ENCODE assay signal across 10 cellular contexts in the genomic region with DNA sequence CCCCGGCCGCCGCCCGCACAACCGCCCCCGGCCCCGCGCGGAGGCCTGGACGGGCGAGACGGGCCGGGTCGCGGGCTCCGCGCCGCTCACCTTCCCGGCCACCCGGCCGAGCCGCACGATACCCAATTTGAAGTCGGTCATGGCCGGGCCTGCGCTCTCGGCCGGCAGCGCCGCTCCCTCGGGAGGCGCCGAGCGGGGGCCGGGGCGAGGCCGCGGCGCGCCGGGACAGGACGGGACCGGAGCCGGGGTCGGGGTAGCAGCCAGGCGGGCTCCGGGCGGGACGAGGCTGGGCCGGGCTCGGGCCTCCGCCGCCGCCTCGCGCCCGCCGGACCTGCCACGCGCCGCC. TPM values are rescaled to one million over a fixed set of nuclear protein-coding genes. Genes with fewer than 3 reads are reported as not detected.
DNase-seq lines count a peak whose midpoint lies in the region; ATAC-seq, FAIRE-seq and TF ChIP-seq lines count a peak whose summit lies in the region.
"Had no signal": no experiment of that assay in that cellular context is flagged by ENCODE, and none has a peak within 500 bp of the region (broad histone marks: within the 10 kb centered on the region; RNA-seq: fewer than 3 reads in every experiment).

No MANE protein-coding gene starts in this region.

- no peaks in the 10 kb centered on the region for H3K9me3 Mint-ChIP-seq in activated CD8-positive, alpha-beta memory T cell treated with anti-CD3 and anti-CD28 coated beads, Interleukin-2, amount 10 ng/mL, durations not matched to agents 7 days and 5 days (ENCODE audit: low read depth)
- H3K9me3 Mint-ChIP-seq: activated T-helper 2 cell treated with anti-CD3 and anti-CD28 coated beads, Interferon-gamma antibody, Interleukin-2, Interleukin-4, amounts not matched to agents 10 μg/mL and 5 μg/mL and 100 μg/mL, durations not matched to agents 14 hours and 24 hours and 36 hours had no signal

- no peak for ATAC-seq in heart right ventricle
- ATAC-seq in left cardiac atrium, result no peak
- no peak for ATAC-seq in activated CD8-positive, alpha-beta memory T cell treated with anti-CD3 and anti-CD28 coated beads, Interleukin-2, amount 10 ng/mL, durations not matched to agents 7 days and 5 days

- no peaks in the 10 kb centered on the region for H3K27me3 ChIP-seq in heart right ventricle
- no peaks in the 10 kb centered on the region for H3K27me3 ChIP-seq in SJSA1 (replicated peaks)
- H3K27me3 ChIP-seq in keratinocyte (ENCODE audit: control insufficient read depth, extremely low read depth, insufficient read depth, low read length), result no peaks in the 10 kb centered on the region
- H3K27me3 ChIP-seq in uterus, result no peaks in the 10 kb centered on the region

- TF ChIP-seq CTCF in heart right ventricle (IDR thresholded peaks at IDR 0.05) (no peak), keratinocyte (optimal IDR thresholded peaks at IDR 0.05 in 1 of 3, IDR thresholded peaks at IDR 0.05 in 1 of 3, conservative IDR thresholded peaks at IDR 0.05 in 1 of 3; ENCODE audit: extremely low read depth in 1 of 3, insufficient read depth in 2 of 3, low read length in 3 of 3) (no peak), uterus (IDR thresholded peaks at IDR 0.05) (peak in 1 of 4 experiments; percentile 8)

- H3K27me3 Mint-ChIP-seq in activated CD8-positive, alpha-beta memory T cell treated with anti-CD3 and anti-CD28 coated beads, Interleukin-2, amount 10 ng/mL, durations not matched to agents 7 days and 5 days, result no peaks in the 10 kb centered on the region

- dilution Hi-C loops in keratinocyte (cut with MboI; ENCODE audit: extremely low pct_ligation_motif_present, low sequenced_read_pairs), result no loop called here

- peaks cover 0 to 33% (median 14%) of the 10 kb centered on the region in 9 donors for H3K36me3 ChIP-seq in heart right ventricle
- H3K36me3 ChIP-seq in SJSA1, result peaks cover 40% of the 10 kb centered on the region
- peaks cover 22 to 31% of the 10 kb centered on the region in 2 experiments for H3K36me3 ChIP-seq in keratinocyte (ENCODE audit: control insufficient read depth in 2 of 2, extremely low read depth in 1 of 2, insufficient read depth in 2 of 2, low read length in 2 of 2)
- no peaks in the 10 kb centered on the region for H3K36me3 ChIP-seq in uterus

- intact Hi-C loops in heart right ventricle (cut with DNase I) (no loop called here), left cardiac atrium (cut with DNase I) (no loop called here), uterus (cut with DNase I; ENCODE audit: low total_unique reads) (no loop called here)

- H3K9ac ChIP-seq in keratinocyte (ENCODE audit: control insufficient read depth, extremely low read depth, insufficient read depth, low read length), result peak overlapping the region; percentile 83
- H3K9ac ChIP-seq: parathyroid adenoma had no signal

- H3K27ac ChIP-seq in heart right ventricle (no peak overlapping the region), SJSA1 (no peak overlapping the region), keratinocyte (ENCODE audit: control insufficient read depth, insufficient read depth, low read length) (no peak overlapping the region), uterus (no peak overlapping the region)
- H3K27ac ChIP-seq: parathyroid adenoma had no signal

- peaks cover 19% of the 10 kb centered on the region for H3K4me1 Mint-ChIP-seq in activated CD8-positive, alpha-beta memory T cell treated with anti-CD3 and anti-CD28 coated beads, Interleukin-2, amount 10 ng/mL, durations not matched to agents 7 days and 5 days

- H3K9me1 ChIP-seq in keratinocyte (ENCODE audit: control insufficient read depth, extremely low read depth, insufficient read depth, low read length), result no peaks in the 10 kb centered on the region

- H3K36me3 Mint-ChIP-seq in activated CD8-positive, alpha-beta memory T cell treated with anti-CD3 and anti-CD28 coated beads, Interleukin-2, amount 10 ng/mL, durations not matched to agents 7 days and 5 days, result peaks cover 14% of the 10 kb centered on the region

- H3K4me3 ChIP-seq in heart right ventricle (peak overlapping the region; percentile 59 to 91 (median 64)), SJSA1 (peak overlapping the region; percentile 83), keratinocyte (ENCODE audit: control insufficient read depth in 2 of 3, extremely low read depth in 1 of 3, insufficient read depth in 2 of 3, low read depth in 1 of 3, low read length in 3 of 3) (peak overlapping the region in 1 of 3 experiments; percentile 57), uterus (peak overlapping the region; percentile 40 to 67)

- DNase-seq in heart right ventricle (no peak), left cardiac atrium (no peak), SJSA1 (ENCODE audit: low read depth in 1 of 2, low spot score in 2 of 2) (no peak), keratinocyte (ENCODE audit: low read depth, low spot score) (no peak), uterus (no peak), NCI-H446 (lab: John Stamatoyannopoulos, UW) (no peak)
- no peak for DNase-seq in stimulated activated CD4-positive, alpha-beta T cell treated with anti-CD3 and anti-CD28 coated beads, Interleukin-4, amount 100 ng/mL, for 24 hours
- no peak for DNase-seq in activated CD8-positive, alpha-beta memory T cell treated with anti-CD3 and anti-CD28 coated beads, Interleukin-2, amount 10 ng/mL, durations not matched to agents 7 days and 5 days

- H3K9me3 ChIP-seq in heart right ventricle (no peaks in the 10 kb centered on the region), SJSA1 (replicated peaks) (no peaks in the 10 kb centered on the region), keratinocyte (ENCODE audit: control insufficient read depth, low read depth, low read length) (no peaks in the 10 kb centered on the region), uterus (no peaks in the 10 kb centered on the region)

- H2AFZ ChIP-seq in keratinocyte (ENCODE audit: control insufficient read depth, low read length), result no peak overlapping the region

- no peak overlapping the region for H3K27ac Mint-ChIP-seq in activated CD8-positive, alpha-beta memory T cell treated with anti-CD3 and anti-CD28 coated beads, Interleukin-2, amount 10 ng/mL, durations not matched to agents 7 days and 5 days

- H4K20me1 ChIP-seq in keratinocyte (ENCODE audit: control insufficient read depth, extremely low read depth, insufficient read depth, low read length), result peaks cover 11% of the 10 kb centered on the region

- no peak for TF ChIP-seq POLR2A in uterus (IDR thresholded peaks at IDR 0.05)

- peaks cover 40% of the 10 kb centered on the region for H3K79me2 ChIP-seq in keratinocyte (ENCODE audit: control insufficient read depth, insufficient read depth, low read length)
- H3K79me2 ChIP-seq: parathyroid adenoma had no signal

- WGBS in heart right ventricle, 2 donors, result 0 to 1% methylated on average over 42 to 61 of the region's 61 CpGs

- CTCF ChIA-PET in activated CD8-positive, alpha-beta memory T cell treated with anti-CD3 and anti-CD28 coated beads, Interleukin-2, amount 10 ng/mL, durations not matched to agents 7 days and 5 days (lab: Charles Lee), result interaction anchor here (2.0 kb wide), 1 partner anchor 10 kb away, joined by 10 read pairs; the partner anchor contains the start of gene DPH7

- no peak overlapping the region for H3K4me3 Mint-ChIP-seq in activated CD8-positive, alpha-beta memory T cell treated with anti-CD3 and anti-CD28 coated beads, Interleukin-2, amount 10 ng/mL, durations not matched to agents 7 days and 5 days

- FAIRE-seq in keratinocyte (lab: Jason Lieb, UNC), result no peak

- H3K4me1 ChIP-seq in heart right ventricle (peaks cover 10 to 25% (median 17%) of the 10 kb centered on the region in 9 donors), SJSA1 (replicated peaks) (peaks cover 15% of the 10 kb centered on the region), keratinocyte (ENCODE audit: control insufficient read depth, extremely low read depth, insufficient read depth, low read length) (peaks cover 13% of the 10 kb centered on the region), uterus (peaks cover 0 to 9% of the 10 kb centered on the region in 2 donors)

- H3K4me2 ChIP-seq in keratinocyte (ENCODE audit: control insufficient read depth, extremely low read depth, insufficient read depth, low read depth, low read length), result no peak overlapping the region

RNA-seq across cellular contexts. Expression of gene ZMYND19, which starts 0.2 kb away (rescaled TPM):
- total RNA-seq in heart right ventricle (10 to 100 TPM in 3 of 10 donors, 1 to 10 TPM in 7; 8.0 to 14.3 (median 8.9) TPM), left cardiac atrium (10 to 100 TPM in 1 of 2 donors, 1 to 10 TPM in 1; 9.4 to 12.2 TPM), uterus (10 to 100 TPM; 14.7 to 26.4 (median 16.3) TPM)
- polyA plus RNA-seq in heart right ventricle (10 to 100 TPM; 13.9 to 22.3 TPM), keratinocyte (25.8 to 28.1 TPM (median 27.8 TPM) in 3 replicates)
- 20.9 and 32.4 TPM in 2 replicates for total RNA-seq in SJSA1 (2014; rRNA removed; shearing (Covaris generic))
- polyA plus RNA-seq in keratinocyte (2011; ENCODE audit: low read depth), result 19.0 TPM
- polyA plus RNA-seq in keratinocyte (2011; cell fraction: cytosol; rRNA removed), result 13.6 and 24.5 TPM in 2 replicates
- 27.6 and 29.4 TPM in 2 replicates for polyA plus RNA-seq in keratinocyte (2011; cell fraction: nucleus; rRNA removed)
- 27.3 and 30.2 TPM in 2 replicates for polyA plus RNA-seq in keratinocyte (2012; ENCODE audit: low replicate concordance)
- 9.5 to 21.9 TPM (median 11.2 TPM) in 3 replicates for polyA minus RNA-seq in keratinocyte
- polyA minus RNA-seq in keratinocyte (2011; cell fraction: cytosol; rRNA and poly(A)+ RNA removed), result 17.8 TPM
- 7.1 and 7.8 TPM in 2 replicates for polyA minus RNA-seq in keratinocyte (2011; cell fraction: nucleus; rRNA and poly(A)+ RNA removed)
- 10 to 100 TPM; 34.0 to 46.0 TPM for total RNA-seq in activated CD8-positive, alpha-beta memory T cell treated with anti-CD3 and anti-CD28 coated beads, Interleukin-2, amount 10 ng/mL, durations not matched to agents 7 days and 5 days

RNA-seq across cellular contexts. Expression of gene DPH7, which starts 11.4 kb away (rescaled TPM):
- total RNA-seq in heart right ventricle, result 10 to 100 TPM; 11.7 to 20.3 (median 17.8) TPM
- 10 to 100 TPM; 16.8 to 51.4 TPM for polyA plus RNA-seq in heart right ventricle
- 10 to 100 TPM; 18.4 to 21.4 TPM for total RNA-seq in left cardiac atrium
- 11.3 and 18.7 TPM in 2 replicates for total RNA-seq in SJSA1 (2014; rRNA removed; shearing (Covaris generic))
- 25.3 to 32.4 TPM (median 26.2 TPM) in 3 replicates for polyA plus RNA-seq in keratinocyte
- 20.2 TPM for polyA plus RNA-seq in keratinocyte (2011; ENCODE audit: low read depth)
- polyA plus RNA-seq in keratinocyte (2011; cell fraction: cytosol; rRNA removed), result 16.1 and 19.9 TPM in 2 replicates
- polyA plus RNA-seq in keratinocyte (2011; cell fraction: nucleus; rRNA removed), result 68.3 and 79.1 TPM in 2 replicates
- polyA plus RNA-seq in keratinocyte (2012; ENCODE audit: low replicate concordance), result 16.9 and 26.9 TPM in 2 replicates
- 17.8 to 19.1 TPM (median 19.0 TPM) in 3 replicates for polyA minus RNA-seq in keratinocyte
- polyA minus RNA-seq in keratinocyte (2011; cell fraction: cytosol; rRNA and poly(A)+ RNA removed), result 13.0 TPM
- polyA minus RNA-seq in keratinocyte (2011; cell fraction: nucleus; rRNA and poly(A)+ RNA removed), result 15.3 and 20.4 TPM in 2 replicates
- total RNA-seq in uterus, result 10 to 100 TPM; 31.3 to 42.4 (median 38.4) TPM
- total RNA-seq in activated CD8-positive, alpha-beta memory T cell treated with anti-CD3 and anti-CD28 coated beads, Interleukin-2, amount 10 ng/mL, durations not matched to agents 7 days and 5 days, result 10 to 100 TPM; 39.9 to 45.1 TPM

RNA-seq across cellular contexts. Expression of gene ARRDC1, which starts 15.4 kb away (rescaled TPM):
- 10 to 100 TPM; 10.3 to 20.3 (median 14.1) TPM for total RNA-seq in heart right ventricle
- polyA plus RNA-seq in heart right ventricle, result 10 to 100 TPM; 28.3 to 93.1 TPM
- total RNA-seq in left cardiac atrium, result 10 to 100 TPM; 17.3 to 20.0 TPM
- total RNA-seq in SJSA1 (2014; rRNA removed; shearing (Covaris generic)), result 8.0 and 10.4 TPM in 2 replicates
- polyA plus RNA-seq in keratinocyte, result 94.7 to 163 TPM (median 102 TPM) in 3 replicates
- polyA plus RNA-seq in keratinocyte (2011; ENCODE audit: low read depth), result 109 TPM
- polyA plus RNA-seq in keratinocyte (2011; cell fraction: cytosol; rRNA removed), result 66.6 and 112 TPM in 2 replicates
- polyA plus RNA-seq in keratinocyte (2011; cell fraction: nucleus; rRNA removed), result 352 and 475 TPM in 2 replicates
- polyA plus RNA-seq in keratinocyte (2012; ENCODE audit: low replicate concordance), result 76.1 and 101 TPM in 2 replicates
- polyA minus RNA-seq in keratinocyte, result 102 to 286 TPM (median 125 TPM) in 3 replicates
- polyA minus RNA-seq in keratinocyte (2011; cell fraction: cytosol; rRNA and poly(A)+ RNA removed), result 104 TPM
- polyA minus RNA-seq in keratinocyte (2011; cell fraction: nucleus; rRNA and poly(A)+ RNA removed), result 120 and 135 TPM in 2 replicates
- 10 to 100 TPM; 10.3 to 25.1 (median 21.3) TPM for total RNA-seq in uterus
- total RNA-seq in activated CD8-positive, alpha-beta memory T cell treated with anti-CD3 and anti-CD28 coated beads, Interleukin-2, amount 10 ng/mL, durations not matched to agents 7 days and 5 days, result 10 to 100 TPM; 49.0 to 50.1 TPM

RNA-seq across cellular contexts. Expression of gene EHMT1, which starts 28.7 kb away (rescaled TPM):
- 10 to 100 TPM; 26.4 to 39.7 (median 31.1) TPM for total RNA-seq in heart right ventricle
- 10 to 100 TPM; 19.6 to 45.1 TPM for polyA plus RNA-seq in heart right ventricle
- 10 to 100 TPM; 31.9 to 38.1 TPM for total RNA-seq in left cardiac atrium
- 12.9 and 32.0 TPM in 2 replicates for total RNA-seq in SJSA1 (2014; rRNA removed; shearing (Covaris generic))
- 25.4 to 34.0 TPM (median 25.9 TPM) in 3 replicates for polyA plus RNA-seq in keratinocyte
- polyA plus RNA-seq in keratinocyte (2011; ENCODE audit: low read depth), result 51.6 TPM
- 16.1 and 29.6 TPM in 2 replicates for polyA plus RNA-seq in keratinocyte (2011; cell fraction: cytosol; rRNA removed)
- polyA plus RNA-seq in keratinocyte (2011; cell fraction: nucleus; rRNA removed), result 50.8 and 71.4 TPM in 2 replicates
- 21.1 and 37.2 TPM in 2 replicates for polyA plus RNA-seq in keratinocyte (2012; ENCODE audit: low replicate concordance)
- polyA minus RNA-seq in keratinocyte, result 42.0 to 105 TPM (median 52.4 TPM) in 3 replicates
- polyA minus RNA-seq in keratinocyte (2011; cell fraction: cytosol; rRNA and poly(A)+ RNA removed), result 43.7 TPM
- 61.2 and 82.5 TPM in 2 replicates for polyA minus RNA-seq in keratinocyte (2011; cell fraction: nucleus; rRNA and poly(A)+ RNA removed)
- 100 to 1,000 TPM in 1 of 4 donors, 10 to 100 TPM in 3; 32.6 to 109 (median 74.9) TPM for total RNA-seq in uterus
- 100 to 1,000 TPM in 1 of 2 experiments, 10 to 100 TPM in 1; 99.9 to 130 TPM for total RNA-seq in activated CD8-positive, alpha-beta memory T cell treated with anti-CD3 and anti-CD28 coated beads, Interleukin-2, amount 10 ng/mL, durations not matched to agents 7 days and 5 days

RNA-seq across cellular contexts. Expression of gene MRPL41, which starts 38.4 kb away (rescaled TPM):
- total RNA-seq in heart right ventricle (100 to 1,000 TPM; 133 to 348 (median 203) TPM), left cardiac atrium (100 to 1,000 TPM; 171 to 182 TPM), uterus (10 to 100 TPM in 3 of 4 donors, 1 to 10 TPM in 1; 8.6 to 47.9 (median 30.5) TPM)
- polyA plus RNA-seq in heart right ventricle (1,000 to 10,000 TPM in 1 of 2 donors, 100 to 1,000 TPM in 1; 317 to 1,052 TPM), keratinocyte (18.1 to 33.0 TPM (median 21.0 TPM) in 3 replicates)
- total RNA-seq in SJSA1 (2014; rRNA removed; shearing (Covaris generic)), result 59.5 and 119 TPM in 2 replicates
- polyA plus RNA-seq in keratinocyte (2011; ENCODE audit: low read depth), result 39.7 TPM
- 12.6 and 45.9 TPM in 2 replicates for polyA plus RNA-seq in keratinocyte (2011; cell fraction: cytosol; rRNA removed)
- 9.0 and 17.7 TPM in 2 replicates for polyA plus RNA-seq in keratinocyte (2011; cell fraction: nucleus; rRNA removed)
- polyA plus RNA-seq in keratinocyte (2012; ENCODE audit: low replicate concordance), result 37.7 and 52.2 TPM in 2 replicates
- 3.0 to 4.9 TPM (median 4.2 TPM) in 3 replicates for polyA minus RNA-seq in keratinocyte
- polyA minus RNA-seq in keratinocyte (2011; cell fraction: cytosol; rRNA and poly(A)+ RNA removed), result 47.8 TPM
- polyA minus RNA-seq in keratinocyte (2011; cell fraction: nucleus; rRNA and poly(A)+ RNA removed), result 4.0 and 6.6 TPM in 2 replicates
- total RNA-seq in activated CD8-positive, alpha-beta memory T cell treated with anti-CD3 and anti-CD28 coated beads, Interleukin-2, amount 10 ng/mL, durations not matched to agents 7 days and 5 days, result 10 to 100 TPM; 57.9 to 58.3 TPM
